1 cellular context compared by ENCODE assay signal in the genomic region with DNA sequence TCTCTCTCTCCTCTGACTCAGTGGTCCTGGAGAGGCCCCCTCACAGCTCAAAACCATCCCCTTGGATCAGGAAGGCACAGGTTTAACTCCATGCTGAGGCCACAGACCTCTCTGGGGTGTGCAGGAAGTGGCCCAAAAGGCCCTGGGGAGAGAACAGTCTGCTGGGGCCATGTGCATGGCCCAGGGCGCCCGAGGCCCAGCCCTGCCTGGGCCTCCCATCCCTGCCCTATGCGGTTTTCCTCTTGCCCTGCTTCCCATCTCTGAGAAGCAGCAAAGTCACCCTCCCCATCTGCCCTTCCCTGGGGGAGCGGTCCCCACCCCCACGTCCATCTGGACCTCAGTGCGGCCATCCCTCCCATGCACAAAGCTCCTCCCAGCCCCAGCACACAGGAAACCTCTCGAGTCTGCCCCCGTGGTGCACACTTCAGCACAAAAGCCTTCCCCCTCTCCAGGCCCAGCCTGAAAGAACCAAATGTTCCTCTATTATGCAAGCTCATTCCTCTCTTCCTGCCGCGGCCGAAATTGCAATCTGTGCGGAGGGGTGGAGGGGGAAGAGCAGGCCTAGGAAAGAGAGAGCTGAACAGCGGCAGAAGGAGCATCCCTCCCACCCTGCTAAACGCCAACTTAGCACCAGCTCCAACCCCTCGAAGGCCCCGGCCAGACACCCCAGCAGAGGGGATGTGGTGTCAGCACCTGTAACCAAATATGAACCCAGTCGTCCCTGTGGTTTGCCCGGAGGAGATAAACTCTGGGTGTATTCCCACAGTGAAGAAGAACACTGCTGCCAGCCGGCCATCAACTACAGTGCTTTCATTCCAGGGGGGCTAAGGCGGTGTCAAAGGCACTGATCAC.
TF ChIP-seq lines count a peak whose summit lies in the region.

No MANE protein-coding gene starts in this region.

TF ChIP-seq in GM23338, 12 proteins besides CTCF, POLR2A, EP300 and RAD21 (continued from another document):
- TF ChIP-seq ZNF462 (CRISPR knock-in tag; IDR thresholded peaks at IDR 0.05): no peak
- no peak for TF ChIP-seq CREB1 (CRISPR knock-in tag; IDR thresholded peaks at IDR 0.05; ENCODE audit: low read depth)
- TF ChIP-seq, protein P1, sequence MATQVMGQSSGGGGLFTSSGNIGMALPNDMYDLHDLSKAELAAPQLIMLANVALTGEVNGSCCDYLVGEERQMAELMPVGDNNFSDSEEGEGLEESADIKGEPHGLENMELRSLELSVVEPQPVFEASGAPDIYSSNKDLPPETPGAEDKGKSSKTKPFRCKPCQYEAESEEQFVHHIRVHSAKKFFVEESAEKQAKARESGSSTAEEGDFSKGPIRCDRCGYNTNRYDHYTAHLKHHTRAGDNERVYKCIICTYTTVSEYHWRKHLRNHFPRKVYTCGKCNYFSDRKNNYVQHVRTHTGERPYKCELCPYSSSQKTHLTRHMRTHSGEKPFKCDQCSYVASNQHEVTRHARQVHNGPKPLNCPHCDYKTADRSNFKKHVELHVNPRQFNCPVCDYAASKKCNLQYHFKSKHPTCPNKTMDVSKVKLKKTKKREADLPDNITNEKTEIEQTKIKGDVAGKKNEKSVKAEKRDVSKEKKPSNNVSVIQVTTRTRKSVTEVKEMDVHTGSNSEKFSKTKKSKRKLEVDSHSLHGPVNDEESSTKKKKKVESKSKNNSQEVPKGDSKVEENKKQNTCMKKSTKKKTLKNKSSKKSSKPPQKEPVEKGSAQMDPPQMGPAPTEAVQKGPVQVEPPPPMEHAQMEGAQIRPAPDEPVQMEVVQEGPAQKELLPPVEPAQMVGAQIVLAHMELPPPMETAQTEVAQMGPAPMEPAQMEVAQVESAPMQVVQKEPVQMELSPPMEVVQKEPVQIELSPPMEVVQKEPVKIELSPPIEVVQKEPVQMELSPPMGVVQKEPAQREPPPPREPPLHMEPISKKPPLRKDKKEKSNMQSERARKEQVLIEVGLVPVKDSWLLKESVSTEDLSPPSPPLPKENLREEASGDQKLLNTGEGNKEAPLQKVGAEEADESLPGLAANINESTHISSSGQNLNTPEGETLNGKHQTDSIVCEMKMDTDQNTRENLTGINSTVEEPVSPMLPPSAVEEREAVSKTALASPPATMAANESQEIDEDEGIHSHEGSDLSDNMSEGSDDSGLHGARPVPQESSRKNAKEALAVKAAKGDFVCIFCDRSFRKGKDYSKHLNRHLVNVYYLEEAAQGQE (IDR thresholded peaks at IDR 0.05; ENCODE audit: unreplicated experiment): no peak
- no peak for TF ChIP-seq JUNB (IDR thresholded peaks at IDR 0.05; ENCODE audit: unreplicated experiment)
- no peak for TF ChIP-seq ZNF331 (CRISPR knock-in tag; IDR thresholded peaks at IDR 0.05; ENCODE audit: low read depth)
- no peak for TF ChIP-seq ZNF114 (CRISPR knock-in tag; IDR thresholded peaks at IDR 0.05)
- no peak for TF ChIP-seq NANOG (IDR thresholded peaks at IDR 0.05; ENCODE audit: borderline replicate concordance)
- TF ChIP-seq STAT1 (IDR thresholded peaks at IDR 0.05; ENCODE audit: unreplicated experiment): no peak
